Comparison of ENCODE assay signal across 1 cellular context in the genomic region with DNA sequence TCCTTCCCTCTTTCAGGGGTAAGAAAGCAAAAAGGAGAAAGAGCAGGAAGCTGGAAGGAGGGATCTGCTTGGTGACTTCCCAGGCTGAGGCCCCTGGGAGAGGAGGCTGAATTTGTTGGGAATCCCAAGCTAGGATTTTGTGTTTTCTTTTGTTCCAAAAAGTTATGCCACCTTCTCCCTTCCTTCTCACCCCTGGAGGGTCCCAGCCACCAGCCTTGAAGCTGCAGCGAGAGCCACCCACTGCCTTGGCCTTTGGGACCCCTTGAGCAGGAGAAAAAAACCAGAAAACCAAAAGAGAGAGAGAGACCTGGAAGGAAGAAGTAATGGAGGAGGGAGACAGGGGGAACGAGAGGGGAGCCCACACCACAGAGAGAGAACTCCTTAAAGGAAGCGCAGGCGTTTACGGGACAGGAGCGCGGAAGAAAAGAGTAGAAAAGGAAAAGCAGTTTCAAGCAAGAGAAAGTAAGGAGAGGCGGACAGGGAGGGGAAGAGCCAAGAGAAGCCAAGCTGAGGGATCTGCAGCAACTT.
TF ChIP-seq lines count a peak whose summit lies in the region.

No MANE protein-coding gene starts in this region.

TF ChIP-seq in WTC11, 78 proteins besides CTCF, POLR2A, EP300 and RAD21 (continued from another document):
- TF ChIP-seq, protein P1, sequence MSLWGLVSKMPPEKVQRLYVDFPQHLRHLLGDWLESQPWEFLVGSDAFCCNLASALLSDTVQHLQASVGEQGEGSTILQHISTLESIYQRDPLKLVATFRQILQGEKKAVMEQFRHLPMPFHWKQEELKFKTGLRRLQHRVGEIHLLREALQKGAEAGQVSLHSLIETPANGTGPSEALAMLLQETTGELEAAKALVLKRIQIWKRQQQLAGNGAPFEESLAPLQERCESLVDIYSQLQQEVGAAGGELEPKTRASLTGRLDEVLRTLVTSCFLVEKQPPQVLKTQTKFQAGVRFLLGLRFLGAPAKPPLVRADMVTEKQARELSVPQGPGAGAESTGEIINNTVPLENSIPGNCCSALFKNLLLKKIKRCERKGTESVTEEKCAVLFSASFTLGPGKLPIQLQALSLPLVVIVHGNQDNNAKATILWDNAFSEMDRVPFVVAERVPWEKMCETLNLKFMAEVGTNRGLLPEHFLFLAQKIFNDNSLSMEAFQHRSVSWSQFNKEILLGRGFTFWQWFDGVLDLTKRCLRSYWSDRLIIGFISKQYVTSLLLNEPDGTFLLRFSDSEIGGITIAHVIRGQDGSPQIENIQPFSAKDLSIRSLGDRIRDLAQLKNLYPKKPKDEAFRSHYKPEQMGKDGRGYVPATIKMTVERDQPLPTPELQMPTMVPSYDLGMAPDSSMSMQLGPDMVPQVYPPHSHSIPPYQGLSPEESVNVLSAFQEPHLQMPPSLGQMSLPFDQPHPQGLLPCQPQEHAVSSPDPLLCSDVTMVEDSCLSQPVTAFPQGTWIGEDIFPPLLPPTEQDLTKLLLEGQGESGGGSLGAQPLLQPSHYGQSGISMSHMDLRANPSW (CRISPR knock-in tag; conservative IDR thresholded peaks at IDR 0.05; ENCODE audit: low read depth), result no peak
- TF ChIP-seq, protein P2, sequence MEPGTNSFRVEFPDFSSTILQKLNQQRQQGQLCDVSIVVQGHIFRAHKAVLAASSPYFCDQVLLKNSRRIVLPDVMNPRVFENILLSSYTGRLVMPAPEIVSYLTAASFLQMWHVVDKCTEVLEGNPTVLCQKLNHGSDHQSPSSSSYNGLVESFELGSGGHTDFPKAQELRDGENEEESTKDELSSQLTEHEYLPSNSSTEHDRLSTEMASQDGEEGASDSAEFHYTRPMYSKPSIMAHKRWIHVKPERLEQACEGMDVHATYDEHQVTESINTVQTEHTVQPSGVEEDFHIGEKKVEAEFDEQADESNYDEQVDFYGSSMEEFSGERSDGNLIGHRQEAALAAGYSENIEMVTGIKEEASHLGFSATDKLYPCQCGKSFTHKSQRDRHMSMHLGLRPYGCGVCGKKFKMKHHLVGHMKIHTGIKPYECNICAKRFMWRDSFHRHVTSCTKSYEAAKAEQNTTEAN (CRISPR knock-in tag; IDR thresholded peaks at IDR 0.05), result no peak
- TF ChIP-seq ZNF396 (CRISPR knock-in tag; IDR thresholded peaks at IDR 0.05; ENCODE audit: borderline replicate concordance) (no peak), OVOL2 (CRISPR knock-in tag; IDR thresholded peaks at IDR 0.05; ENCODE audit: borderline replicate concordance) (no peak), ZNF423 (CRISPR knock-in tag; IDR thresholded peaks at IDR 0.05) (no peak), SOX15 (CRISPR knock-in tag; IDR thresholded peaks at IDR 0.05) (no peak), NR2C2 (CRISPR knock-in tag; IDR thresholded peaks at IDR 0.05) (no peak), SP1 (CRISPR knock-in tag; conservative IDR thresholded peaks at IDR 0.05) (no peak), IRF2 (CRISPR knock-in tag; IDR thresholded peaks at IDR 0.05; ENCODE audit: borderline replicate concordance, low read depth) (no peak)
- TF ChIP-seq, protein P3, sequence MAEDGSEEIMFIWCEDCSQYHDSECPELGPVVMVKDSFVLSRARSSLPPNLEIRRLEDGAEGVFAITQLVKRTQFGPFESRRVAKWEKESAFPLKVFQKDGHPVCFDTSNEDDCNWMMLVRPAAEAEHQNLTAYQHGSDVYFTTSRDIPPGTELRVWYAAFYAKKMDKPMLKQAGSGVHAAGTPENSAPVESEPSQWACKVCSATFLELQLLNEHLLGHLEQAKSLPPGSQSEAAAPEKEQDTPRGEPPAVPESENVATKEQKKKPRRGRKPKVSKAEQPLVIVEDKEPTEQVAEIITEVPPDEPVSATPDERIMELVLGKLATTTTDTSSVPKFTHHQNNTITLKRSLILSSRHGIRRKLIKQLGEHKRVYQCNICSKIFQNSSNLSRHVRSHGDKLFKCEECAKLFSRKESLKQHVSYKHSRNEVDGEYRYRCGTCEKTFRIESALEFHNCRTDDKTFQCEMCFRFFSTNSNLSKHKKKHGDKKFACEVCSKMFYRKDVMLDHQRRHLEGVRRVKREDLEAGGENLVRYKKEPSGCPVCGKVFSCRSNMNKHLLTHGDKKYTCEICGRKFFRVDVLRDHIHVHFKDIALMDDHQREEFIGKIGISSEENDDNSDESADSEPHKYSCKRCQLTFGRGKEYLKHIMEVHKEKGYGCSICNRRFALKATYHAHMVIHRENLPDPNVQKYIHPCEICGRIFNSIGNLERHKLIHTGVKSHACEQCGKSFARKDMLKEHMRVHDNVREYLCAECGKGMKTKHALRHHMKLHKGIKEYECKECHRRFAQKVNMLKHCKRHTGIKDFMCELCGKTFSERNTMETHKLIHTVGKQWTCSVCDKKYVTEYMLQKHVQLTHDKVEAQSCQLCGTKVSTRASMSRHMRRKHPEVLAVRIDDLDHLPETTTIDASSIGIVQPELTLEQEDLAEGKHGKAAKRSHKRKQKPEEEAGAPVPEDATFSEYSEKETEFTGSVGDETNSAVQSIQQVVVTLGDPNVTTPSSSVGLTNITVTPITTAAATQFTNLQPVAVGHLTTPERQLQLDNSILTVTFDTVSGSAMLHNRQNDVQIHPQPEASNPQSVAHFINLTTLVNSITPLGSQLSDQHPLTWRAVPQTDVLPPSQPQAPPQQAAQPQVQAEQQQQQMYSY (CRISPR knock-in tag; IDR thresholded peaks at IDR 0.05), result no peak
TF ChIP-seq in WTC11: peak in this region for 0.
